Comparison of ENCODE assay signal across 13 cellular contexts in the genomic region with DNA sequence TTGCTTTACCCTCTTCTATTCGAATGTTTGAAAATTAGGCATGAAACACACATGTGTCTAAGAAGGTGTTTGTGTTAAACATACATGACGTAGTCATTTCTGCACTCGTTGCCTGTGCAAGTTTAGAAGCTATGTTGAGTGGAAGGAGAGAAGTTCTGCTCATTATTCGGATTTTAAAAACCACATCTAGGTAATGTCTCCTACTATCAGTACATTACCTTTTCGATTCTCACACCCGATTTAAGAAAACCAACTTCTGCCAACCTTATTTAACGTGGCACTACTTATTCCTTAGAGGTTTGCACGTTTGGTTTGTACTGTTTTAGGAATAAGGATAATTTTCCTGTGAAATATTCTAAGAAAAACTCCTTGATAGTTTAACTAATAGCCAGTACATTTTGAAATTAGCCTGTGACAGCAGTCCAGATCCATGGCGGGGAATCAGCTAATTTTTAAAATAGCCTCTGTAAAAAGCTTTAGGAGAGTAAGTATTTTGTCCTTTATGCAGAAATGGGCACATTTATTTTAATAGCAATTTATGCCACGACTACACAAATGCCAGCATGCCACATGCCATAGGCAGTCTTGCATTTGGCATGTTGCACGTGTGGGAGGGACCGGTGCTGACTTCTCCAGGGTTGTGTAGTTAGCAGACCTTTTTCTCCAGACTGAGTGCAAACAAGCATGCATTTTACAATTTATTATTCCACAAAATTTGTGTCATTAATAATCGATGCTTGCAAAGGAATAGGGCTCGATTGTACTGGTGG. TPM values are rescaled to one million over a fixed set of nuclear protein-coding genes. Genes with fewer than 3 reads are reported as not detected.
DNase-seq lines count a peak whose midpoint lies in the region; ATAC-seq, FAIRE-seq and TF ChIP-seq lines count a peak whose summit lies in the region.
"Had no signal": no experiment of that assay in that cellular context is flagged by ENCODE, and none has a peak within 500 bp of the region (broad histone marks: within the 10 kb centered on the region; RNA-seq: fewer than 3 reads in every experiment).

No MANE protein-coding gene starts in this region.

- CTCF ChIA-PET in H1 (lab: Charles Lee; ENCODE audit: partially characterized antibody), result interaction anchor here (0.7 to 4.4 kb wide), 6 partner anchors 8 to 738 kb away, joined by 3 to 30 read pairs (median 4); no protein-coding TSS in a partner anchor

- no peak overlapping the region for H3K27ac ChIP-seq in H1 (ENCODE audit: low read depth, low read length)
- H3K27ac ChIP-seq in tibial nerve, result peak overlapping the region; percentile 51 to 93 (median 80)

- peak overlapping the region; percentile 89 for H3K27ac Mint-ChIP-seq in mesothelial cell of epicardium

- H2BK20ac ChIP-seq in H1 (ENCODE audit: low read length), result no peak overlapping the region

- no peak overlapping the region for H4K5ac ChIP-seq in H1 (ENCODE audit: insufficient read length, low read depth, low read length)

- H2BK5ac ChIP-seq in H1 (ENCODE audit: low read depth, low read length), result no peak overlapping the region

- TF ChIP-seq EP300 in H1 (IDR thresholded peaks at IDR 0.05; ENCODE audit: borderline replicate concordance in 1 of 2, low read depth in 2 of 2, low read length in 2 of 2) (no peak), tibial nerve (IDR thresholded peaks at IDR 0.05) (no peak)

- H3K56ac ChIP-seq in H1 (replicated peaks; ENCODE audit: insufficient read length, low read depth, low read length), result no peak overlapping the region

- peaks cover 11% of the 10 kb centered on the region; the same call in 1 of the 2 replicates for H3K23me2 ChIP-seq in H1 (ENCODE audit: low read depth, low read length)

- peaks cover 30 to 36% of the 10 kb centered on the region in 2 experiments for H4K20me1 ChIP-seq in H1 (replicated peaks in 1 of 2; ENCODE audit: control insufficient read depth in 1 of 2, insufficient read depth in 2 of 2, low read length in 2 of 2)

- POLR2A ChIA-PET in H1 (lab: Charles Lee; ENCODE audit: partially characterized antibody), result interaction anchor here (0.9 to 3.1 kb wide), 3 partner anchors 8 to 10 kb away, joined by 3 to 18 read pairs (median 5); no protein-coding TSS in a partner anchor

- H2BK120ac ChIP-seq in H1 (replicated peaks; ENCODE audit: low read depth, low read length), result peak overlapping the region; percentile 57

- H3K27me3 Mint-ChIP-seq in mesothelial cell of epicardium (ENCODE audit: low read depth), result peaks cover 51% of the 10 kb centered on the region

- H3K79me2 ChIP-seq in H1 (ENCODE audit: control insufficient read depth in 1 of 2, insufficient read depth in 2 of 2, low read length in 2 of 2), result no peaks in the 10 kb centered on the region

- no peak for FAIRE-seq in H1 (lab: Jason Lieb, UNC)

- no peak for ATAC-seq in HG02970 (IDR thresholded peaks at IDR 0.05; ENCODE audit: low FRiP score, unreplicated experiment)

- TF ChIP-seq CTCF in H1 (IDR thresholded peaks at IDR 0.05; ENCODE audit: control extremely low read depth in 1 of 3, insufficient read depth in 1 of 3, low read depth in 1 of 3, low read length in 3 of 3), result no peak
- TF ChIP-seq CTCF in mesothelial cell of epicardium (IDR thresholded peaks at IDR 0.05; ENCODE audit: unreplicated experiment), result no peak
- no peak for TF ChIP-seq CTCF in tibial nerve (IDR thresholded peaks at IDR 0.05)

- no peak for TF ChIP-seq POLR2A in H1 (IDR thresholded peaks at IDR 0.05; ENCODE audit: control extremely low read depth in 1 of 2, low read depth in 2 of 2, low read length in 2 of 2)
- TF ChIP-seq POLR2A in tibial nerve (IDR thresholded peaks at IDR 0.05), result no peak

- H3K36me3 ChIP-seq in NT2/D1 (ENCODE audit: insufficient read depth, insufficient read length, low read length), result no peaks in the 10 kb centered on the region
- H3K36me3 ChIP-seq in H1 (ENCODE audit: control insufficient read depth in 2 of 4, insufficient read depth in 4 of 4, low read length in 3 of 4), result peaks cover 0 to 15% (median 0%) of the 10 kb centered on the region in 4 experiments; a peak in 1 of 8 replicates
- peaks cover 0 to 6% (median 0%) of the 10 kb centered on the region in 3 donors for H3K36me3 ChIP-seq in tibial nerve

- no peak overlapping the region for H4K8ac ChIP-seq in H1 (ENCODE audit: extremely low read depth, insufficient read depth, low read length)

- H3K9me3 Mint-ChIP-seq in mesothelial cell of epicardium, result no peaks in the 10 kb centered on the region

- H3K4ac ChIP-seq in H1 (replicated peaks; ENCODE audit: insufficient read length, low read depth, low read length), result no peak overlapping the region

- peaks cover 48% of the 10 kb centered on the region for H3K4me1 Mint-ChIP-seq in mesothelial cell of epicardium

- H3K18ac ChIP-seq in H1 (ENCODE audit: extremely low read depth, low read length), result no peak overlapping the region

- H3K23ac ChIP-seq in H1 (ENCODE audit: insufficient read length), result no peak overlapping the region

- WGBS in H1 (ENCODE audit: extremely low coverage in 1 of 2, insufficient coverage in 1 of 2, insufficient read length in 1 of 2, insufficient replicate concordance in 2 of 2, low coverage in 1 of 2, low lambda C conversion rate in 2 of 2, missing lambda C conversion rate in 1 of 2), 2 experiments, result 24% methylated on average over 14 of the region's 14 CpGs; no CpG with 5 or more reads in 1 of the 2 experiments
- WGBS in tibial nerve, 2 donors, result 55 to 75% methylated on average over 14 of the region's 14 CpGs

- H3K4me2 ChIP-seq in H1 (ENCODE audit: insufficient read depth in 1 of 2, low read depth in 2 of 2, low read length in 2 of 2), result peak overlapping the region; percentile 75 to 86

- H3K27me3 ChIP-seq in NT2/D1 (ENCODE audit: insufficient read depth, insufficient read length), result peaks cover 99% of the 10 kb centered on the region
- peaks cover 94 to 100% (median 98%) of the 10 kb centered on the region in 4 experiments for H3K27me3 ChIP-seq in H1 (replicated peaks in 1 of 4; ENCODE audit: control insufficient read depth in 3 of 4, extremely low read depth in 1 of 4, insufficient read depth in 3 of 4, low read length in 3 of 4)
- H3K27me3 ChIP-seq in tibial nerve, result peaks cover 0 to 71% of the 10 kb centered on the region in 2 donors

- no peaks in the 10 kb centered on the region for H3K79me1 ChIP-seq in H1 (ENCODE audit: low read depth, low read length)

- H4K91ac ChIP-seq in H1 (replicated peaks; ENCODE audit: insufficient read length, low read length), result no peak overlapping the region

- peak overlapping the region; percentile 62 for H3K9ac ChIP-seq in NT2/D1 (ENCODE audit: insufficient read length, low read depth)
- H3K9ac ChIP-seq in H1 (replicated peaks in 1 of 4; ENCODE audit: extremely low read depth in 1 of 4, low read depth in 3 of 4, low read length in 3 of 4), result no peak overlapping the region

- no peak overlapping the region for H3K14ac ChIP-seq in H1 (ENCODE audit: insufficient read length)

- peak overlapping the region; percentile 66 for H3K4me3 Mint-ChIP-seq in mesothelial cell of epicardium

- H2AK5ac ChIP-seq in H1 (ENCODE audit: low read depth, low read length), result no peak overlapping the region

- no peak overlapping the region for H2BK15ac ChIP-seq in H1 (ENCODE audit: low read length)

- H3K4me1 ChIP-seq in NT2/D1 (ENCODE audit: insufficient read depth, insufficient read length), result no peaks in the 10 kb centered on the region
- peaks cover 0 to 23% (median 11%) of the 10 kb centered on the region in 4 experiments; a peak in 6 of 7 replicates for H3K4me1 ChIP-seq in H1 (replicated peaks in 1 of 4; ENCODE audit: control insufficient read depth in 3 of 4, insufficient read depth in 4 of 4, low read length in 3 of 4)
- peaks cover 0 to 50% (median 13%) of the 10 kb centered on the region in 4 donors for H3K4me1 ChIP-seq in tibial nerve

- H3K9me3 ChIP-seq in NT2/D1 (ENCODE audit: insufficient read depth, low read length) (no peaks in the 10 kb centered on the region), H1 (ENCODE audit: insufficient read depth in 2 of 2, low read depth in 1 of 2, low read length in 1 of 2) (no peaks in the 10 kb centered on the region; a peak in 1 of 4 replicates), tibial nerve (no peaks in the 10 kb centered on the region)

- H3K4me3 ChIP-seq in NT2/D1 (ENCODE audit: insufficient read length, low read depth) (no peak overlapping the region), H1 (ENCODE audit: extremely low read depth in 1 of 4, insufficient read depth in 2 of 4, low read depth in 3 of 4, low read length in 4 of 4) (peak overlapping the region in 1 of 4 experiments; percentile 52; a peak in 3 of 8 replicates), tibial nerve (peak overlapping the region; percentile 13 to 81 (median 47))

- H2BK12ac ChIP-seq in H1 (ENCODE audit: low read depth, low read length), result 0 out of 2 replicates have a peak overlapping the region, but pooled peaks have one; percentile 84

- peaks cover 8% of the 10 kb centered on the region for H3K36me3 Mint-ChIP-seq in mesothelial cell of epicardium

- TF ChIP-seq RAD21 in H1 (IDR thresholded peaks at IDR 0.05 in 1 of 2, conservative IDR thresholded peaks at IDR 0.05 in 1 of 2; ENCODE audit: low read depth in 2 of 2, low read length in 2 of 2), result no peak

- no peak overlapping the region for H2AFZ ChIP-seq in H1 (ENCODE audit: low read length)

- DNase-seq in NT2/D1 (ENCODE audit: low read depth, low spot score) (no peak), H1 (ENCODE audit: low read depth in 1 of 2, low spot score in 2 of 2) (no peak), mesothelial cell of epicardium (ENCODE audit: low spot score in 2 of 2, unreplicated experiment in 2 of 2) (no peak), tibial nerve (ENCODE audit: low spot score in 2 of 2) (no peak), NCI-H1930 (lab: John Stamatoyannopoulos, UW) (no peak), DMS 273 (lab: John Stamatoyannopoulos, UW; ENCODE audit: unreplicated experiment) (no peak)
- DNase-seq: activated CD4-positive, alpha-beta T cell treated with anti-CD3 and anti-CD28 coated beads for 48 hours; anterior cingulate cortex; DMS153; HCEC 1CT; NCI-H1694; stimulated activated CD4-positive, alpha-beta T cell treated with anti-CD3 and anti-CD28 coated beads, Interleukin-2, amount 100 ng/mL, for 48 hours had no signal

TF ChIP-seq in H1, 55 proteins besides CTCF, POLR2A, EP300 and RAD21 (continues in another document):
- TF ChIP-seq YY1 (IDR thresholded peaks at IDR 0.05; ENCODE audit: low read depth, low read length) (no peak), CBX8 (IDR thresholded peaks at IDR 0.05; ENCODE audit: borderline replicate concordance, low read depth, low read length) (peak; percentile 56; the same call in 1 of the 2 replicates)

RNA-seq across cellular contexts. Expression of a gene that starts 6.1 kb away (rescaled TPM):
- total RNA-seq in H1 (2021; fragmentation: NEBNext Ultra II Directional; extraction: Animal tissue kit (Norgen Biotek cat#: 25700)), result 0.13 and 0.22 TPM in 2 replicates
- 0.05 TPM in 1 of 2 replicates, not detected in the other for polyA plus RNA-seq in H1 (2011; rRNA removed)
- polyA plus RNA-seq in H1 (2011; cell fraction: cytosol; rRNA removed), result 0.09 TPM
- polyA plus RNA-seq in H1 (2011; cell fraction: nucleus; rRNA removed), result 0.03 TPM
- polyA plus RNA-seq in H1 (2012, experiment 1 of 2), result 0.05 to 0.07 TPM in 2 of 4 replicates, not detected in the others
- polyA plus RNA-seq in H1 (2012, experiment 2 of 2), result 0.13 TPM
- polyA plus RNA-seq in H1 (2013, experiment 1 of 2), result 0.10 TPM
- 0.06 TPM for polyA plus RNA-seq in H1 (2013, experiment 2 of 2)
- polyA minus RNA-seq in H1 (2011; rRNA and poly(A)+ RNA removed), result 0.10 TPM in 1 of 2 replicates, not detected in the other
- not detected for polyA minus RNA-seq in H1 (2011; cell fraction: cytosol; rRNA and poly(A)+ RNA removed)
- polyA minus RNA-seq in H1 (2011; cell fraction: nucleus; rRNA and poly(A)+ RNA removed), result 0.40 TPM
- 49.8 to 52.2 TPM (median 50.5 TPM) in 3 replicates for total RNA-seq in mesothelial cell of epicardium
- total RNA-seq in tibial nerve, result 10 to 100 TPM; 36.0 to 53.7 (median 50.2) TPM

Comparison
In these comparisons a context has a peak if more than half of its experiments do, and no peak if none do; other contexts are left out.
1. RNA of a gene that starts 6.1 kb away (total RNA-seq): 36.0 to 53.7 TPM in tibial nerve and 49.8 to 52.2 TPM in mesothelial cell of epicardium; 0.13 to 0.22 TPM in H1; every median in the first group is over 10 times any median in the second.